16 cellular contexts compared by ENCODE assay signal in genomic region chr12:124531281-124531745, GRCh38. TPM values are rescaled to one million over a fixed set of nuclear protein-coding genes. Genes with fewer than 3 reads are reported as not detected.
DNase-seq lines count a peak whose midpoint lies in the region; TF ChIP-seq lines count a peak whose summit lies in the region.
"Had no signal": no experiment of that assay in that cellular context is flagged by ENCODE, and none has a peak within 500 bp of the region (broad histone marks: within the 10 kb centered on the region; RNA-seq: fewer than 3 reads in every experiment).

No MANE protein-coding gene starts in this region.

- H3K36me3 ChIP-seq in left ventricle myocardium inferior (peaks cover 10% of the 10 kb centered on the region), smooth muscle cell (ENCODE audit: low read depth) (no peaks in the 10 kb centered on the region)

- peak; percentile 11 for DNase-seq in NCI-H146 (lab: John Stamatoyannopoulos, UW)
- DNase-seq in NCI-H146 treated with DMSO at 0.1 percent for 48 hours (lab: John Stamatoyannopoulos, UW; ENCODE audit: unreplicated experiment): no peak
- DNase-seq in NCI-H82 treated with DMSO at 0.1 percent for 48 hours (lab: John Stamatoyannopoulos, UW; ENCODE audit: unreplicated experiment): peak; percentile 77
- DNase-seq in left ventricle myocardium inferior: no peak
- no peak for DNase-seq in smooth muscle cell (lab: John Stamatoyannopoulos, UW; ENCODE audit: unreplicated experiment)
- no peak for DNase-seq in stimulated activated CD8-positive, alpha-beta memory T cell treated with anti-CD3 and anti-CD28 coated beads, Interleukin-4, amount 100 ng/mL, for 48 hours
- no peak for DNase-seq in stimulated activated naive CD4-positive, alpha-beta T cell treated with Interleukin-2 at 50 U/mL for 16 hours (lab: John Stamatoyannopoulos, UW)
- DNase-seq in NAMALWA (ENCODE audit: low spot score): no peak
- DNase-seq: 8988T; activated CD4-positive, alpha-beta T cell treated with anti-CD3 and anti-CD28 coated beads for 36 hours; Calu3; effector memory CD8-positive, alpha-beta T cell; kidney glomerular epithelial cell; NCI-H2029; PC-3 had no signal

- H3F3A ChIP-seq in smooth muscle cell (ENCODE audit: low read depth): peaks cover 31% of the 10 kb centered on the region

- no peak overlapping the region for H3K9ac ChIP-seq in smooth muscle cell (ENCODE audit: low read depth)

- WGBS in smooth muscle cell (ENCODE audit: low lambda C conversion rate): 40% methylated on average over 12 of the region's 14 CpGs

- peaks cover 96% of the 10 kb centered on the region for H4K20me1 ChIP-seq in smooth muscle cell (ENCODE audit: low read depth)

- peaks cover 88% of the 10 kb centered on the region for H3K79me2 ChIP-seq in smooth muscle cell (ENCODE audit: low read depth)

- H3K4me1 ChIP-seq in left ventricle myocardium inferior (peaks cover 58% of the 10 kb centered on the region), smooth muscle cell (ENCODE audit: low read depth) (peaks cover 25% of the 10 kb centered on the region)

- peak overlapping the region; percentile 62 for H3K27ac ChIP-seq in left ventricle myocardium inferior (replicated peaks)
- peak overlapping the region; percentile 72 for H3K27ac ChIP-seq in smooth muscle cell (ENCODE audit: low read depth)

- no peaks in the 10 kb centered on the region for H3K9me3 ChIP-seq in left ventricle myocardium inferior (replicated peaks)
- H3K9me3 ChIP-seq in smooth muscle cell (replicated peaks; ENCODE audit: low read depth): no peaks in the 10 kb centered on the region
- H3K9me3 ChIP-seq: tibial nerve had no signal

- intact Hi-C loops in left ventricle myocardium inferior (cut with micrococcal nuclease): no loop called here

- H3K4me2 ChIP-seq in smooth muscle cell: peak overlapping the region; percentile 51

- TF ChIP-seq CTCF in left ventricle myocardium inferior (IDR thresholded peaks at IDR 0.05; ENCODE audit: borderline replicate concordance) (no peak), smooth muscle cell (IDR thresholded peaks at IDR 0.05; ENCODE audit: borderline replicate concordance, insufficient read depth, poor library complexity, severe bottlenecking) (no peak)

- no peak overlapping the region for H2AFZ ChIP-seq in smooth muscle cell (ENCODE audit: low read depth)

- no peak overlapping the region for H3K4me3 ChIP-seq in left ventricle myocardium inferior
- H3K4me3 ChIP-seq in smooth muscle cell: no peak overlapping the region
- H3K4me3 ChIP-seq: tibial nerve had no signal

- H3K27me3 ChIP-seq in left ventricle myocardium inferior (ENCODE audit: low read depth): no peaks in the 10 kb centered on the region
- H3K27me3 ChIP-seq in smooth muscle cell (ENCODE audit: low read depth): no peaks in the 10 kb centered on the region
- H3K27me3 ChIP-seq: tibial nerve had no signal

RNA-seq across cellular contexts. Expression of gene NCOR2, which starts 36.1 kb away (rescaled TPM):
- 152 TPM for total RNA-seq in left ventricle myocardium inferior
- 64.1 and 64.7 TPM in 2 replicates for total RNA-seq in smooth muscle cell
- polyA plus RNA-seq in smooth muscle cell: 164 and 169 TPM in 2 replicates

Comparison
In these comparisons a context has a peak if more than half of its experiments do, and no peak if none do; other contexts are left out.
1. DNase-seq: peak in NCI-H146 (single experiment) and NCI-H82 treated with DMSO at 0.1 percent for 48 hours (single experiment); none in NCI-H146 treated with DMSO at 0.1 percent for 48 hours (single experiment), left ventricle myocardium inferior (single experiment), smooth muscle cell (single experiment), stimulated activated CD8-positive, alpha-beta memory T cell treated with anti-CD3 and anti-CD28 coated beads, Interleukin-4, amount 100 ng/mL, for 48 hours (single experiment), stimulated activated naive CD4-positive, alpha-beta T cell treated with Interleukin-2 at 50 U/mL for 16 hours (single experiment) and NAMALWA (single experiment).